Comparison of ENCODE assay signal across 5 cellular contexts in genomic region chr1:167806676-167807075, GRCh38.
DNase-seq lines count a peak whose midpoint lies in the region; TF ChIP-seq lines count a peak whose summit lies in the region.
"Not testable (repeated sequence)": the region's sequence is repeated elsewhere in the genome, so short reads cannot be mapped to it uniquely, and the experiment has no call there.

No MANE protein-coding gene starts in this region.

- not testable (repeated sequence) for TF ChIP-seq CTCF in Caco-2 (IDR thresholded peaks at IDR 0.05; ENCODE audit: insufficient read depth in 1 of 2, low read depth in 1 of 2, low read length in 1 of 2, severe bottlenecking in 1 of 2, unreplicated experiment in 1 of 2); HFFc6 (IDR thresholded peaks at IDR 0.05); thyroid gland (IDR thresholded peaks at IDR 0.05)

- intact Hi-C loops in Caco-2 (cut with micrococcal nuclease; ENCODE audit: unreplicated experiment); thyroid gland (cut with DNase I): not testable (repeated sequence)

- peak overlapping the region; percentile 38 for H3K27ac ChIP-seq in KOPT-K1 (ENCODE audit: low read depth, low read length, poor library complexity, severe bottlenecking)
- not testable (repeated sequence) for H3K27ac ChIP-seq in thyroid gland

- not testable (repeated sequence) for BruUV-seq in Caco-2 (replicated peaks; lab: Mats Ljungman, UMichigan)

- H3K4me1 Mint-ChIP-seq in Caco-2 (ENCODE audit: low read depth, unreplicated experiment): peaks cover 27% of the 10 kb centered on the region
- peaks cover 50% of the 10 kb centered on the region for H3K4me1 Mint-ChIP-seq in HFFc6 (ENCODE audit: low read depth)
- H3K4me1 Mint-ChIP-seq in activated naive CD8-positive, alpha-beta T cell treated with anti-CD3 and anti-CD28 coated beads for 36 hours: peaks cover 21% of the 10 kb centered on the region

- H3K36me3 Mint-ChIP-seq in Caco-2 (ENCODE audit: insufficient read depth, unreplicated experiment): peaks cover 53% of the 10 kb centered on the region
- peaks cover 12% of the 10 kb centered on the region; the same call in 1 of the 2 replicates for H3K36me3 Mint-ChIP-seq in HFFc6 (ENCODE audit: low read depth)
- not testable (repeated sequence) for H3K36me3 Mint-ChIP-seq in activated naive CD8-positive, alpha-beta T cell treated with anti-CD3 and anti-CD28 coated beads for 36 hours

- POLR2A ChIA-PET in Caco-2 (lab: Charles Lee): not testable (repeated sequence)

- not testable (repeated sequence) for H3K36me3 ChIP-seq in Caco-2 (ENCODE audit: control insufficient read depth, insufficient read depth, low read length); KOPT-K1 (ENCODE audit: insufficient read depth, low read length); thyroid gland

- not testable (repeated sequence) for H3K9me3 Mint-ChIP-seq in Caco-2 (ENCODE audit: unreplicated experiment); HFFc6; activated naive CD8-positive, alpha-beta T cell treated with anti-CD3 and anti-CD28 coated beads for 36 hours

- not testable (repeated sequence) for H3K9me3 ChIP-seq in Caco-2, thyroid gland
- H3K9me3 ChIP-seq in KOPT-K1 (ENCODE audit: insufficient read depth, low read length, poor library complexity, severe bottlenecking): peaks cover 22% of the 10 kb centered on the region

- not testable (repeated sequence) for H3K27me3 Mint-ChIP-seq in Caco-2 (ENCODE audit: insufficient read depth, unreplicated experiment); HFFc6 (ENCODE audit: insufficient read depth); activated naive CD8-positive, alpha-beta T cell treated with anti-CD3 and anti-CD28 coated beads for 36 hours

- not testable (repeated sequence) for H3K4me3 ChIP-seq in Caco-2 (ENCODE audit: low read depth, low read length); thyroid gland (replicated peaks in 1 of 3)

- TF ChIP-seq POLR2A in thyroid gland (IDR thresholded peaks at IDR 0.05): not testable (repeated sequence)

- DNase-seq in Caco-2; HFFc6; activated naive CD8-positive, alpha-beta T cell treated with anti-CD3 and anti-CD28 coated beads for 36 hours: not testable (repeated sequence)
- peak; percentile 69 to 72 for DNase-seq in thyroid gland

- not testable (repeated sequence) for H3K4me3 Mint-ChIP-seq in Caco-2 (ENCODE audit: unreplicated experiment); HFFc6; activated naive CD8-positive, alpha-beta T cell treated with anti-CD3 and anti-CD28 coated beads for 36 hours

- CTCF ChIA-PET in Caco-2 (lab: Charles Lee): interaction anchor here (0.7 kb wide), 1 partner anchor 120 kb away, joined by 3 read pairs; no protein-coding TSS in a partner anchor

- peak overlapping the region; percentile 76 for H3K27ac Mint-ChIP-seq in Caco-2 (ENCODE audit: unreplicated experiment)
- peak overlapping the region; percentile 22; the same call in 1 of the 2 replicates for H3K27ac Mint-ChIP-seq in HFFc6
- H3K27ac Mint-ChIP-seq in activated naive CD8-positive, alpha-beta T cell treated with anti-CD3 and anti-CD28 coated beads for 36 hours: peak overlapping the region; percentile 3

- not testable (repeated sequence) for H3K27me3 ChIP-seq in Caco-2 (replicated peaks; ENCODE audit: control insufficient read depth, insufficient read depth, low read length); thyroid gland

- H3K4me1 ChIP-seq in Caco-2 (peaks cover 17% of the 10 kb centered on the region), thyroid gland (peaks cover 0 to 15% of the 10 kb centered on the region in 2 donors)

- WGBS in thyroid gland, 2 donors: 49 to 54% methylated on average over 12 of the region's 12 CpGs

Comparison
In these comparisons a context has a peak if more than half of its experiments do, and no peak if none do; other contexts are left out.
1. H3K27ac Mint-ChIP-seq: peak in every context shown above with its lines; median percentile 76 in Caco-2; 22 in HFFc6; 3 in activated naive CD8-positive, alpha-beta T cell treated with anti-CD3 and anti-CD28 coated beads for 36 hours.